ENCODE assay signal across 9 cellular contexts in the genomic region with DNA sequence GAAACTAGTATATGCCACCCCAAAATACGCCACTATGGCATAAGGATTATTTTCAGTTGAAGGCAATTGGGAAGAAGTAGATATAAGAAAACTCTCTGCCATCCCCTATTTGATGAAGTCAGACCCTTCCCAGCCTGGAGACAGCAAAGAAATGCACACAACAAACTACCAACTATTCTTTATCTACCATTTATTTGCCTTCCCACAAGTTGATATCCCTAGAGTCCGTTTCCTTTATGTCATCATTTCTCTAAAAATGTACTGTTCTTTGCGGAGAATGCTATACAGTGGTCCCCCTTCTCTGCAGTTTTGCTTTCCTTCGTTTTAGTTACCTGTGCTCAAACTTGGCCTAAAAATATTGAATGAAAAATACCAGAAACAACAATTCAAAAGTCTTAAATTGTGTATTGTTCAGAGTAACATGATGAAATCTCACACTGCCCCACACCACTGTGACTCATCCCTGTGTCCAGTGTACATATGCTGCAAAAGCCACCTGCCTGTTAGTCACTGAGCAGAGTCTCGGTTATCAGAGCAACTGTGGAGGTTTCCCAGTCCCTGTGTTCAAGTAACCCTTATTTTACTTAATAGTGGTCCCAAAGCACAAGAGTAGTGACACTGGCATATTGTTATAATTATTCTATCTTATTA.
DNase-seq lines count a peak whose midpoint lies in the region; ATAC-seq, FAIRE-seq and TF ChIP-seq lines count a peak whose summit lies in the region.
"Had no signal": no experiment of that assay in that cellular context is flagged by ENCODE, and none has a peak within 500 bp of the region (broad histone marks: within the 10 kb centered on the region; RNA-seq: fewer than 3 reads in every experiment).

No MANE protein-coding gene starts in this region.

- peaks cover 12% of the 10 kb centered on the region for H3K36me3 Mint-ChIP-seq in WTC11

- WGBS in A549 (ENCODE audit: missing lambda C conversion rate) = 51% methylated on average over 5 of the region's 5 CpGs

- no peak for TF ChIP-seq CTCF in A549 (IDR thresholded peaks at IDR 0.05)
- TF ChIP-seq CTCF in HFF-Myc (IDR thresholded peaks at IDR 0.05; ENCODE audit: low read depth, low read length, missing control alignments) = no peak
- TF ChIP-seq CTCF in WTC11 (IDR thresholded peaks at IDR 0.05) = no peak

- H3K27ac ChIP-seq in A549 = peak overlapping the region; percentile 81 to 88

- H3K4me2 ChIP-seq in A549 = peak overlapping the region; percentile 79

- TF ChIP-seq EP300 in A549 (IDR thresholded peaks at IDR 0.05) = no peak

- peaks cover 18% of the 10 kb centered on the region for H3K4me1 ChIP-seq in A549

- TF ChIP-seq RAD21 in A549 (conservative IDR thresholded peaks at IDR 0.05 in 1 of 2, IDR thresholded peaks at IDR 0.05 in 1 of 2) = no peak

- POLR2A ChIA-PET in A549 (lab: Yijun Ruan, JAX) (no interaction called here), WTC11 (lab: Charles Lee) (no interaction called here)

- CTCF ChIA-PET in A549 (lab: Yijun Ruan, JAX) = no interaction called here
- CTCF ChIA-PET in WTC11 (lab: Charles Lee) = no interaction called here

- H3K4me1 Mint-ChIP-seq in WTC11 = peaks cover 22% of the 10 kb centered on the region

- no peaks in the 10 kb centered on the region for H3K9me3 Mint-ChIP-seq in WTC11

- ATAC-seq in A549 = peak; percentile 95 to 100
- no peak for ATAC-seq in WTC11
- no peak for ATAC-seq in GM19397 (IDR thresholded peaks at IDR 0.05; ENCODE audit: unreplicated experiment)
- ATAC-seq in GM21381 (IDR thresholded peaks at IDR 0.05; ENCODE audit: unreplicated experiment) = no peak

- TF ChIP-seq POLR2A in A549 (IDR thresholded peaks at IDR 0.05; ENCODE audit: low read length) = no peak

- DNase-seq in A549 (ENCODE audit: low read depth in 1 of 2, low spot score in 1 of 2) (peak; percentile 14 to 66), HFF-Myc (ENCODE audit: extremely low read depth, low read depth) (peak; percentile 46), WTC11 (ENCODE audit: low spot score) (no peak), hepatic stellate cell (ENCODE audit: low spot score) (peak; percentile 21), ecto neural progenitor cell (ENCODE audit: low spot score) (no peak), globus pallidus (ENCODE audit: low spot score) (no peak)
- DNase-seq: activated naive CD4-positive, alpha-beta T cell treated with Interleukin-2 at 50 U/mL for 16 hours had no signal

- H3K4me3 ChIP-seq in A549 = no peak overlapping the region
- no peak overlapping the region for H3K4me3 ChIP-seq in HFF-Myc (replicated peaks; ENCODE audit: low read depth, low read length)

- no peaks in the 10 kb centered on the region for H3K9me3 ChIP-seq in A549

- no peak for FAIRE-seq in A549 (lab: Jason Lieb, UNC)

- no peaks in the 10 kb centered on the region for H3K27me3 Mint-ChIP-seq in WTC11 (ENCODE audit: low read depth)

- H3K4me3 Mint-ChIP-seq in WTC11 = no peak overlapping the region

- peak overlapping the region; percentile 57; the same call in 1 of the 2 replicates for H3K27ac Mint-ChIP-seq in WTC11

TF ChIP-seq in A549, 52 proteins besides CTCF, POLR2A, EP300 and RAD21:
- TF ChIP-seq FOSL2 (IDR thresholded peaks at IDR 0.05) (peak; percentile 89), FOSL2 (CRISPR knock-in tag; IDR thresholded peaks at IDR 0.05) (peak; percentile 90), JUNB (IDR thresholded peaks at IDR 0.05) (peak; percentile 68; the same call in 1 of the 2 replicates), CEBPB (IDR thresholded peaks at IDR 0.05) (peak in 1 of 2 experiments; percentile 61), RCOR1 (IDR thresholded peaks at IDR 0.05; ENCODE audit: low read depth, low read length) (no peak)
- TF ChIP-seq, protein P1, sequence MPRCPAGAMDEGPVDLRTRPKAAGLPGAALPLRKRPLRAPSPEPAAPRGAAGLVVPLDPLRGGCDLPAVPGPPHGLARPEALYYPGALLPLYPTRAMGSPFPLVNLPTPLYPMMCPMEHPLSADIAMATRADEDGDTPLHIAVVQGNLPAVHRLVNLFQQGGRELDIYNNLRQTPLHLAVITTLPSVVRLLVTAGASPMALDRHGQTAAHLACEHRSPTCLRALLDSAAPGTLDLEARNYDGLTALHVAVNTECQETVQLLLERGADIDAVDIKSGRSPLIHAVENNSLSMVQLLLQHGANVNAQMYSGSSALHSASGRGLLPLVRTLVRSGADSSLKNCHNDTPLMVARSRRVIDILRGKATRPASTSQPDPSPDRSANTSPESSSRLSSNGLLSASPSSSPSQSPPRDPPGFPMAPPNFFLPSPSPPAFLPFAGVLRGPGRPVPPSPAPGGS (IDR thresholded peaks at IDR 0.05) = no peak

TF ChIP-seq in WTC11, 78 proteins besides CTCF, POLR2A, EP300 and RAD21:
- no peak for TF ChIP-seq NFYB (CRISPR knock-in tag; conservative IDR thresholded peaks at IDR 0.05; ENCODE audit: low read depth)
- TF ChIP-seq, protein P2, sequence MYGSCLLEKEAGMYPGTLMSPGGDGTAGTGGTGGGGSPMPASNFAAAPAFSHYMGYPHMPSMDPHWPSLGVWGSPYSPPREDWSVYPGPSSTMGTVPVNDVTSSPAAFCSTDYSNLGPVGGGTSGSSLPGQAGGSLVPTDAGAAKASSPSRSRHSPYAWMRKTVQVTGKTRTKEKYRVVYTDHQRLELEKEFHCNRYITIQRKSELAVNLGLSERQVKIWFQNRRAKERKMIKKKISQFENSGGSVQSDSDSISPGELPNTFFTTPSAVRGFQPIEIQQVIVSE (CRISPR knock-in tag; IDR thresholded peaks at IDR 0.05; ENCODE audit: borderline replicate concordance) = no peak
- no peak for TF ChIP-seq GRHL2 (CRISPR knock-in tag; IDR thresholded peaks at IDR 0.05; ENCODE audit: insufficient replicate concordance, severe bottlenecking)
- no peak for TF ChIP-seq ESRRA (CRISPR knock-in tag; IDR thresholded peaks at IDR 0.05; ENCODE audit: borderline replicate concordance)
- TF ChIP-seq, protein P3, sequence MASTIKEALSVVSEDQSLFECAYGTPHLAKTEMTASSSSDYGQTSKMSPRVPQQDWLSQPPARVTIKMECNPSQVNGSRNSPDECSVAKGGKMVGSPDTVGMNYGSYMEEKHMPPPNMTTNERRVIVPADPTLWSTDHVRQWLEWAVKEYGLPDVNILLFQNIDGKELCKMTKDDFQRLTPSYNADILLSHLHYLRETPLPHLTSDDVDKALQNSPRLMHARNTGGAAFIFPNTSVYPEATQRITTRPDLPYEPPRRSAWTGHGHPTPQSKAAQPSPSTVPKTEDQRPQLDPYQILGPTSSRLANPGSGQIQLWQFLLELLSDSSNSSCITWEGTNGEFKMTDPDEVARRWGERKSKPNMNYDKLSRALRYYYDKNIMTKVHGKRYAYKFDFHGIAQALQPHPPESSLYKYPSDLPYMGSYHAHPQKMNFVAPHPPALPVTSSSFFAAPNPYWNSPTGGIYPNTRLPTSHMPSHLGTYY (CRISPR knock-in tag; IDR thresholded peaks at IDR 0.05) = no peak
- no peak for TF ChIP-seq JUN (CRISPR knock-in tag; IDR thresholded peaks at IDR 0.05)
- TF ChIP-seq, protein P4, sequence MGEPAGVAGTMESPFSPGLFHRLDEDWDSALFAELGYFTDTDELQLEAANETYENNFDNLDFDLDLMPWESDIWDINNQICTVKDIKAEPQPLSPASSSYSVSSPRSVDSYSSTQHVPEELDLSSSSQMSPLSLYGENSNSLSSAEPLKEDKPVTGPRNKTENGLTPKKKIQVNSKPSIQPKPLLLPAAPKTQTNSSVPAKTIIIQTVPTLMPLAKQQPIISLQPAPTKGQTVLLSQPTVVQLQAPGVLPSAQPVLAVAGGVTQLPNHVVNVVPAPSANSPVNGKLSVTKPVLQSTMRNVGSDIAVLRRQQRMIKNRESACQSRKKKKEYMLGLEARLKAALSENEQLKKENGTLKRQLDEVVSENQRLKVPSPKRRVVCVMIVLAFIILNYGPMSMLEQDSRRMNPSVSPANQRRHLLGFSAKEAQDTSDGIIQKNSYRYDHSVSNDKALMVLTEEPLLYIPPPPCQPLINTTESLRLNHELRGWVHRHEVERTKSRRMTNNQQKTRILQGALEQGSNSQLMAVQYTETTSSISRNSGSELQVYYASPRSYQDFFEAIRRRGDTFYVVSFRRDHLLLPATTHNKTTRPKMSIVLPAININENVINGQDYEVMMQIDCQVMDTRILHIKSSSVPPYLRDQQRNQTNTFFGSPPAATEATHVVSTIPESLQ (CRISPR knock-in tag; IDR thresholded peaks at IDR 0.05) = no peak
- TF ChIP-seq GABPB1 (CRISPR knock-in tag; IDR thresholded peaks at IDR 0.05) = peak; percentile 78; the same call in 1 of the 2 replicates

Comparison
In these comparisons a context has a peak if more than half of its experiments do, and no peak if none do; other contexts are left out.
1. ATAC-seq: peak in A549 (2 of 2); none in WTC11 (single experiment), GM19397 (single experiment) and GM21381 (single experiment).
2. DNase-seq: peak in A549 (2 of 2), HFF-Myc (single experiment) and hepatic stellate cell (single experiment); none in WTC11 (single experiment), ecto neural progenitor cell (single experiment) and globus pallidus (single experiment).